ENCODE assay signal across 8 cellular contexts in the genomic region with DNA sequence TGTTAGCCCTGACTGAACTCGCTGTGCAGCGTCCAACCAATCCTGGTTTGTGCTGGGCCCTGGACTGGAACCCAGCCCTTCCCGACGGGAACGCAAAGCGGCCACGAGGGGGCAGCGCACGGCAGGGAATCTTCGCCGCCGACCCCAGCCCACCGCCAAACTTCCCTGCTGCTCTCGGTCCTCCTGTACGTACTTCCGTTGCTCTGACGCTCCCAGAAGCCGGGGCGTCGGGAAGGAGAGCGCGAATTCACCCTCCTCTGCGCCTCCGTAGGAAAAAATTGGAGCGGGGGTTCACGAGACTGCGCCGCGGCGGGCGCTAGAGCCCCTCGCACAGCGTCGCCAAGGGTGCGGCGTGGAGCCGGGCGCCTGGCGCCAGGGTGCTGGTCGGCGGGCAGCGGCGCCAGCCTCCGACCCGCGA. TPM values are rescaled to one million over a fixed set of nuclear protein-coding genes. Genes with fewer than 3 reads are reported as not detected.
DNase-seq lines count a peak whose midpoint lies in the region; ATAC-seq and TF ChIP-seq lines count a peak whose summit lies in the region.

No MANE protein-coding gene starts in this region.

- H3K9me3 ChIP-seq in duodenal mucosa (ENCODE audit: control insufficient read depth in 1 of 2, low read length in 2 of 2) = no peaks in the 10 kb centered on the region
- H3K9me3 ChIP-seq in right lobe of liver = no peaks in the 10 kb centered on the region

- intact Hi-C loops in right lobe of liver (cut with DNase I) = loop anchor here in 1 of 2 donors (5.0 kb wide), 1 partner anchor 384 kb away; no protein-coding TSS in a partner anchor

- TF ChIP-seq POLR2A in right lobe of liver (IDR thresholded peaks at IDR 0.05) = no peak

- H3K4me1 ChIP-seq in duodenal mucosa (ENCODE audit: control insufficient read depth in 1 of 2, insufficient read depth in 2 of 2, low read length in 2 of 2) (peaks cover 0 to 16% of the 10 kb centered on the region in 2 donors), right lobe of liver (peaks cover 0 to 19% (median 0%) of the 10 kb centered on the region in 4 donors)

- H3K27ac ChIP-seq in duodenal mucosa (ENCODE audit: low read depth, low read length) (no peak overlapping the region), right lobe of liver (peak overlapping the region; percentile 31 to 69 (median 35))

- peak overlapping the region; percentile 67 to 75 for H3K4me3 ChIP-seq in duodenal mucosa (ENCODE audit: low read depth in 1 of 2, low read length in 2 of 2)
- peak overlapping the region; percentile 49 to 60 (median 54) for H3K4me3 ChIP-seq in right lobe of liver

- DNase-seq in DMS53 (lab: John Stamatoyannopoulos, UW) (peak; percentile 95), NCI-H510A (lab: John Stamatoyannopoulos, UW) (peak; percentile 81), right lobe of liver (peak; percentile 76 to 80 (median 76))
- DNase-seq in activated CD4-positive, alpha-beta T cell treated with anti-CD3 and anti-CD28 coated beads, Interleukin-2, amount 50 U/mL, for 48 hours = peak; percentile 76 to 77
- DNase-seq in stimulated activated CD4-positive, alpha-beta T cell treated with anti-CD3 and anti-CD28 coated beads, Interleukin-2, amount 100 ng/mL, for 4 hours (ENCODE audit: low read depth) = peak; percentile 53

- peaks cover 30% of the 10 kb centered on the region in 2 donors for H3K27me3 ChIP-seq in duodenal mucosa (ENCODE audit: control insufficient read depth in 1 of 2, insufficient read depth in 2 of 2, low read length in 2 of 2)
- peaks cover 0 to 10% of the 10 kb centered on the region in 2 donors for H3K27me3 ChIP-seq in right lobe of liver

- no peaks in the 10 kb centered on the region for H3K36me3 ChIP-seq in duodenal mucosa (ENCODE audit: control insufficient read depth in 1 of 2, insufficient read depth in 2 of 2, low read length in 2 of 2)
- no peaks in the 10 kb centered on the region for H3K36me3 ChIP-seq in right lobe of liver

- 0% methylated on average over 21 of the region's 46 CpGs for WGBS in right lobe of liver (ENCODE audit: insufficient coverage, low coverage, low lambda C conversion rate, missing lambda C conversion rate)

- TF ChIP-seq CTCF in right lobe of liver (IDR thresholded peaks at IDR 0.05) = peak; percentile 87 to 92 (median 91)

- peak overlapping the region; percentile 28 to 32 for H3K9ac ChIP-seq in duodenal mucosa (ENCODE audit: low read depth in 1 of 2, low read length in 2 of 2)

- peak; percentile 64 for ATAC-seq in HG02870 (IDR thresholded peaks at IDR 0.05; ENCODE audit: unreplicated experiment)
- peak; percentile 82 to 89 (median 86) for ATAC-seq in right lobe of liver
- ATAC-seq in HG03045 (IDR thresholded peaks at IDR 0.05; ENCODE audit: unreplicated experiment) = no peak

RNA-seq across cellular contexts. Expression of gene SH3RF3, which starts 0.9 kb away (rescaled TPM):
- total RNA-seq in right lobe of liver = 1 to 10 TPM in 4 of 6 experiments, under 1 TPM in 2; 0.68 to 1.6 (median 1.2) TPM
